In the genomic region with DNA sequence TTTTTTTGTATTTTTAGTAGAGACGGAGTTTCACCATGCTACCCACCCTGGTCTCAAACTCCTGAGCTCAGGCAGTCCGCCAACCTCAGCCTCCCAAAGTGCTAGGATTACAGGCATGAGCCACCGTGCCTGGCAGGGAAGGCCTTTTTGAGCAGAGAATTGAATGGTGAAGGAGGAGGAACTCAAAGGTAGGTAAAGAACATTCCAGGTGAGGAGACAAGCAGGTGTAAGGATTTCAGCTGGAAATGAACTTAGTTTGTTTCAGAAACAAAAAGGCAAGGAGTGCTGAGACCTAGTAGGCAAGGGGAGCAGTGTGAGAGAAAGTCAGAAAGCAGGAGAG, we compare ENCODE assay signal across 14 cellular contexts. TPM values are rescaled to one million over a fixed set of nuclear protein-coding genes. Genes with fewer than 3 reads are reported as not detected.
DNase-seq lines count a peak whose midpoint lies in the region; ATAC-seq and TF ChIP-seq lines count a peak whose summit lies in the region.
"Had no signal": no experiment of that assay in that cellular context is flagged by ENCODE, and none has a peak within 500 bp of the region (broad histone marks: within the 10 kb centered on the region; RNA-seq: fewer than 3 reads in every experiment).

No MANE protein-coding gene starts in this region.

- H3K27ac Mint-ChIP-seq in activated CD4-positive, alpha-beta T cell treated with anti-CD3 and anti-CD28 coated beads for 36 hours = no peak overlapping the region
- H3K27ac Mint-ChIP-seq: IgD-negative memory B cell, T-cell had no signal

- no peak overlapping the region for H3K23ac ChIP-seq in trophoblast cell (ENCODE audit: low read length)

- H3K9me2 ChIP-seq in MM.1S (replicated peaks; ENCODE audit: insufficient read depth, low read length) = no peaks in the 10 kb centered on the region

- no peak overlapping the region for H4K8ac ChIP-seq in trophoblast cell (ENCODE audit: low read depth, low read length)

- H3K4me2 ChIP-seq in MM.1S (ENCODE audit: low read depth, low read length) (peak overlapping the region; percentile 95; the same call in 1 of the 2 replicates), trophoblast cell (ENCODE audit: low read length) (peak overlapping the region; percentile 55)

- CTCF ChIA-PET in activated CD4-positive, alpha-beta T cell treated with anti-CD3 and anti-CD28 coated beads for 36 hours (lab: Charles Lee) = interaction anchor here (0.6 kb wide), 1 partner anchor 202 kb away, joined by 3 read pairs; no protein-coding TSS in a partner anchor

- H2AFZ ChIP-seq in MM.1S (ENCODE audit: low read length) (no peak overlapping the region), trophoblast cell (ENCODE audit: insufficient read depth, low read length, poor library complexity) (no peak overlapping the region)

- H3K9me3 ChIP-seq in MM.1S (replicated peaks; ENCODE audit: insufficient read depth, low read length) = no peaks in the 10 kb centered on the region
- H3K9me3 ChIP-seq in ectodermal cell (ENCODE audit: control insufficient read depth, low read length) = peaks cover 3% of the 10 kb centered on the region
- H3K9me3 ChIP-seq in trophoblast cell (ENCODE audit: insufficient read depth, low read depth, low read length) = peaks cover 2% of the 10 kb centered on the region
- H3K9me3 ChIP-seq: thyroid gland had no signal

- H3K4me3 ChIP-seq in MM.1S (ENCODE audit: low read length) = no peak overlapping the region
- H3K4me3 ChIP-seq in ectodermal cell (ENCODE audit: insufficient read depth, low read depth, low read length) = peak overlapping the region; percentile 11
- no peak overlapping the region for H3K4me3 ChIP-seq in trophoblast cell (ENCODE audit: low read depth, low read length)
- H3K4me3 ChIP-seq: coronary artery, thyroid gland had no signal

- no peak for ATAC-seq in activated CD4-positive, alpha-beta T cell treated with anti-CD3 and anti-CD28 coated beads for 36 hours
- ATAC-seq: activated T-cell treated with anti-CD3 and anti-CD28 coated beads, Interleukin-2, amount 50 U/mL, for 4 hours; T-cell had no signal

- no peak overlapping the region for H3K18ac ChIP-seq in trophoblast cell (ENCODE audit: low read length)

- no peak for TF ChIP-seq CTCF in MM.1S (IDR thresholded peaks at IDR 0.05; ENCODE audit: low read length)

- H3K9me3 Mint-ChIP-seq in activated CD4-positive, alpha-beta T cell treated with anti-CD3 and anti-CD28 coated beads for 36 hours (ENCODE audit: low read depth) = no peaks in the 10 kb centered on the region
- H3K9me3 Mint-ChIP-seq: activated T-cell treated with anti-CD3 and anti-CD28 coated beads, Interleukin-2, amount 50 U/mL, for 4 hours; IgD-negative memory B cell; T-cell had no signal

- H3F3A ChIP-seq in MM.1S (ENCODE audit: insufficient read depth, low read length) = no peaks in the 10 kb centered on the region; the same call in 1 of the 2 replicates

- intact Hi-C loops in activated CD4-positive, alpha-beta T cell treated with anti-CD3 and anti-CD28 coated beads for 36 hours (cut with DNase I, micrococcal nuclease) = loop anchor here (10.0 kb wide), 5 partner anchors 117 to 1357 kb away; a partner anchor contains a TSS
- intact Hi-C loops in posterior vena cava (cut with DNase I) = no loop called here

- peaks cover 52% of the 10 kb centered on the region for H3K36me3 Mint-ChIP-seq in activated CD4-positive, alpha-beta T cell treated with anti-CD3 and anti-CD28 coated beads for 36 hours (ENCODE audit: low read depth)
- H3K36me3 Mint-ChIP-seq: T-cell had no signal

- H3K4me1 Mint-ChIP-seq in activated CD4-positive, alpha-beta T cell treated with anti-CD3 and anti-CD28 coated beads for 36 hours = peaks cover 31% of the 10 kb centered on the region

- H3K36me3 ChIP-seq in MM.1S (replicated peaks; ENCODE audit: insufficient read depth, low read length) = peaks cover 4% of the 10 kb centered on the region; the same call in 1 of the 2 replicates
- peaks cover 19% of the 10 kb centered on the region for H3K36me3 ChIP-seq in ectodermal cell (ENCODE audit: control insufficient read depth, insufficient read depth, low read length)
- peaks cover 3 to 4% of the 10 kb centered on the region in 2 experiments for H3K36me3 ChIP-seq in trophoblast cell (ENCODE audit: control insufficient read depth in 1 of 2, insufficient read depth in 2 of 2, low read length in 2 of 2)
- H3K36me3 ChIP-seq: thyroid gland had no signal

- H2BK12ac ChIP-seq in trophoblast cell (ENCODE audit: low read length) = no peak overlapping the region

- no peak overlapping the region for H3K9ac ChIP-seq in MM.1S (ENCODE audit: low read length)
- no peak overlapping the region for H3K9ac ChIP-seq in trophoblast cell (ENCODE audit: low read length)

- peaks cover 4% of the 10 kb centered on the region for H3K79me1 ChIP-seq in trophoblast cell (ENCODE audit: low read length)

- no peak overlapping the region for H2BK5ac ChIP-seq in trophoblast cell (ENCODE audit: low read depth, low read length, poor library complexity)

- H3K79me2 ChIP-seq in MM.1S (ENCODE audit: low read length) (peaks cover 73% of the 10 kb centered on the region), trophoblast cell (ENCODE audit: control insufficient read depth, insufficient read depth, low read length, poor library complexity) (peaks cover 19% of the 10 kb centered on the region)

- 37 to 38% methylated on average over 3 of the region's 3 CpGs for WGBS in ectodermal cell, 2 experiments
- WGBS in trophoblast cell (ENCODE audit: extremely low coverage, insufficient coverage, insufficient read length) = no CpG with 5 or more reads among the region's 3 CpGs

- no peaks in the 10 kb centered on the region for H4K20me1 ChIP-seq in MM.1S (ENCODE audit: insufficient read depth, low read length)

- H3K27me3 Mint-ChIP-seq in activated CD4-positive, alpha-beta T cell treated with anti-CD3 and anti-CD28 coated beads for 36 hours = no peaks in the 10 kb centered on the region
- H3K27me3 Mint-ChIP-seq: T-cell had no signal

- no peak overlapping the region for H4K91ac ChIP-seq in trophoblast cell (ENCODE audit: low read depth, low read length)

- POLR2A ChIA-PET in activated CD4-positive, alpha-beta T cell treated with anti-CD3 and anti-CD28 coated beads for 36 hours (lab: Charles Lee) = no interaction called here

- no peak overlapping the region for H2BK120ac ChIP-seq in trophoblast cell (ENCODE audit: insufficient read depth, low read length, poor library complexity)

- H3K4ac ChIP-seq in trophoblast cell (ENCODE audit: low read depth, low read length) = peak overlapping the region; percentile 16

- H3K27me3 ChIP-seq in MM.1S (replicated peaks; ENCODE audit: insufficient read depth, low read length) (no peaks in the 10 kb centered on the region), ectodermal cell (ENCODE audit: control insufficient read depth, insufficient read depth, low read length, poor library complexity, severe bottlenecking) (no peaks in the 10 kb centered on the region), trophoblast cell (ENCODE audit: insufficient read depth, low read length) (no peaks in the 10 kb centered on the region)
- H3K27me3 ChIP-seq: thyroid gland had no signal

- peak overlapping the region; percentile 89 for H3K4me3 Mint-ChIP-seq in activated CD4-positive, alpha-beta T cell treated with anti-CD3 and anti-CD28 coated beads for 36 hours
- H3K4me3 Mint-ChIP-seq: activated T-cell treated with anti-CD3 and anti-CD28 coated beads, Interleukin-2, amount 50 U/mL, for 4 hours had no signal

- H3K27ac ChIP-seq in MM.1S (ENCODE audit: low read length) (no peak overlapping the region), ectodermal cell (ENCODE audit: insufficient read depth, low read depth, low read length, poor library complexity, severe bottlenecking) (no peak overlapping the region), trophoblast cell (ENCODE audit: low read depth, low read length) (no peak overlapping the region)
- H3K27ac ChIP-seq: coronary artery, thyroid gland had no signal

- no peak overlapping the region for H3K14ac ChIP-seq in trophoblast cell (ENCODE audit: low read length)

- H3K4me1 ChIP-seq in MM.1S (ENCODE audit: low read length) = peaks cover 12% of the 10 kb centered on the region
- H3K4me1 ChIP-seq in ectodermal cell (ENCODE audit: control insufficient read depth, insufficient read depth, low read length) = peaks cover 12% of the 10 kb centered on the region
- H3K4me1 ChIP-seq in trophoblast cell (ENCODE audit: control insufficient read depth in 1 of 2, insufficient read depth in 2 of 2, low read length in 2 of 2) = peaks cover 7 to 8% of the 10 kb centered on the region in 2 experiments

- DNase-seq in activated CD4-positive, alpha-beta T cell treated with anti-CD3 and anti-CD28 coated beads for 36 hours = no peak
- DNase-seq in activated CD4-positive, alpha-beta T cell treated with anti-CD3 and anti-CD28 coated beads, Interleukin-2, amount 50 U/mL, for 4 hours = no peak
- DNase-seq in MM.1S (no peak), trophoblast cell (no peak), COLO829 (ENCODE audit: low spot score) (no peak), posterior vena cava (ENCODE audit: low spot score) (no peak)
- DNase-seq in stimulated activated naive CD4-positive, alpha-beta T cell treated with Interleukin-2 at 50 U/mL for 16 hours (lab: John Stamatoyannopoulos, UW) = no peak
- DNase-seq: activated T-cell treated with anti-CD3 and anti-CD28 coated beads, Interleukin-2, amount 50 U/mL, for 4 hours; NCI-H510A treated with DMSO at 0.1 percent for 48 hours; T-cell; thyroid gland had no signal

- no peak overlapping the region for H2AK5ac ChIP-seq in trophoblast cell (ENCODE audit: low read length)

- no peak overlapping the region for H4K12ac ChIP-seq in trophoblast cell (ENCODE audit: low read depth, low read length)

RNA-seq across cellular contexts. Expression of a gene that starts 2.5 kb away (rescaled TPM):
- total RNA-seq in activated CD4-positive, alpha-beta T cell treated with anti-CD3 and anti-CD28 coated beads for 36 hours = 10 to 100 TPM; 25.7 to 28.9 TPM
- polyA plus RNA-seq in ectodermal cell (2013, experiment 1 of 4) = 21.2 TPM
- 19.8 TPM for polyA plus RNA-seq in ectodermal cell (2013, experiment 2 of 4)
- 15.8 TPM for polyA plus RNA-seq in ectodermal cell (2013, experiment 3 of 4)
- polyA plus RNA-seq in ectodermal cell (2013, experiment 4 of 4) = 15.8 TPM
- polyA plus RNA-seq in trophoblast cell (2013) = 6.2 and 7.2 TPM in 2 replicates
- under 1 TPM; 0.09 to 0.10 TPM for total RNA-seq in posterior vena cava
- polyA plus RNA-seq: IgD-negative memory B cell had no signal

Comparison
In these comparisons a context has a peak if more than half of its experiments do, and no peak if none do; other contexts are left out.
1. RNA of a gene that starts 2.5 kb away (total RNA-seq): 25.7 to 28.9 TPM in activated CD4-positive, alpha-beta T cell treated with anti-CD3 and anti-CD28 coated beads for 36 hours; 0.09 to 0.10 TPM in posterior vena cava; every median in the first group is over 10 times any median in the second.
2. intact Hi-C loops: an anchor here in activated CD4-positive, alpha-beta T cell treated with anti-CD3 and anti-CD28 coated beads for 36 hours (10.0 kb wide); none called in posterior vena cava.